15 cellular contexts compared by ENCODE assay signal in genomic region chr9:121887553-121888437, GRCh38.
DNase-seq lines count a peak whose midpoint lies in the region; ATAC-seq and TF ChIP-seq lines count a peak whose summit lies in the region.
"Had no signal": no experiment of that assay in that cellular context is flagged by ENCODE, and none has a peak within 500 bp of the region (broad histone marks: within the 10 kb centered on the region; RNA-seq: fewer than 3 reads in every experiment).

No MANE protein-coding gene starts in this region.

- 60% methylated on average over 13 of the region's 13 CpGs for WGBS in right cardiac atrium

- DNase-seq in Right ventricle myocardium superior (no peak), right cardiac atrium (no peak), left cardiac atrium (no peak), vagina (ENCODE audit: extremely low spot score in 2 of 2) (no peak), HPDE6-E6E7 (ENCODE audit: extremely low spot score) (no peak)
- DNase-seq in activated naive CD8-positive, alpha-beta T cell treated with anti-CD3 and anti-CD28 coated beads, Interleukin-2, amount 50 U/mL, for 24 hours, result no peak
- DNase-seq in stimulated activated naive CD4-positive, alpha-beta T cell treated with Interleukin-2 at 50 U/mL for 16 hours (lab: John Stamatoyannopoulos, UW), result no peak
- DNase-seq: activated CD4-positive, alpha-beta T cell treated with anti-CD3 and anti-CD28 coated beads, Interleukin-2, amount 10 ng/mL, durations not matched to agents 7 days and 5 days; NCI-H1436; NCI-H510A; PC-9 had no signal

- no peaks in the 10 kb centered on the region for H3K27me3 Mint-ChIP-seq in activated naive CD8-positive, alpha-beta T cell treated with anti-CD3 and anti-CD28 coated beads, Interleukin-2, amount 50 U/mL, for 24 hours
- H3K27me3 Mint-ChIP-seq: activated CD4-positive, alpha-beta T cell treated with anti-CD3 and anti-CD28 coated beads, Interleukin-2, amount 10 ng/mL, durations not matched to agents 7 days and 5 days had no signal

- ATAC-seq in Right ventricle myocardium superior (ENCODE audit: poor library complexity), result peak; percentile 15
- no peak for ATAC-seq in right cardiac atrium
- peak; percentile 18 for ATAC-seq in activated naive CD8-positive, alpha-beta T cell treated with anti-CD3 and anti-CD28 coated beads, Interleukin-2, amount 50 U/mL, for 24 hours
- ATAC-seq in left cardiac atrium, result peak; percentile 20 to 77
- no peak for ATAC-seq in activated CD4-positive, CD25-positive, alpha-beta regulatory T cell treated with anti-CD3 and anti-CD28 coated beads, Interleukin-2, amount 50 U/mL, for 24 hours

- H3K4me3 ChIP-seq in right cardiac atrium (ENCODE audit: low read length), result no peak overlapping the region
- H3K4me3 ChIP-seq in vagina, result no peak overlapping the region
- H3K4me3 ChIP-seq: PC-9, tibial nerve had no signal

- H3K4me1 Mint-ChIP-seq in activated naive CD8-positive, alpha-beta T cell treated with anti-CD3 and anti-CD28 coated beads, Interleukin-2, amount 50 U/mL, for 24 hours, result peaks cover 20% of the 10 kb centered on the region

- TF ChIP-seq CTCF in vagina (IDR thresholded peaks at IDR 0.05), result no peak

- no peaks in the 10 kb centered on the region for H3K9me3 Mint-ChIP-seq in activated naive CD8-positive, alpha-beta T cell treated with anti-CD3 and anti-CD28 coated beads, Interleukin-2, amount 50 U/mL, for 24 hours
- H3K9me3 Mint-ChIP-seq: activated CD4-positive, alpha-beta T cell treated with anti-CD3 and anti-CD28 coated beads, Interleukin-2, amount 10 ng/mL, durations not matched to agents 7 days and 5 days; activated T-helper 17 cell treated with anti-CD3 and anti-CD28 coated beads, Interleukin-2, amount 50 U/mL, for 72 hours; T-helper 1 cell treated with Interleukin-12 subunit alpha and Interleukin-12 subunit beta and Interleukin-4 antibody, amounts not matched to agents 30 μg/mL and 1 μg/mL, for 36 hours had no signal

- H3K4me1 ChIP-seq in right cardiac atrium (ENCODE audit: control insufficient read depth, insufficient read depth, low read length), result no peaks in the 10 kb centered on the region
- H3K4me1 ChIP-seq in vagina, result peaks cover 11% of the 10 kb centered on the region

- no peak overlapping the region for H3K4me3 Mint-ChIP-seq in activated naive CD8-positive, alpha-beta T cell treated with anti-CD3 and anti-CD28 coated beads, Interleukin-2, amount 50 U/mL, for 24 hours
- H3K4me3 Mint-ChIP-seq: activated CD4-positive, alpha-beta T cell treated with anti-CD3 and anti-CD28 coated beads, Interleukin-2, amount 10 ng/mL, durations not matched to agents 7 days and 5 days; activated T-helper 17 cell treated with anti-CD3 and anti-CD28 coated beads, Interleukin-2, amount 50 U/mL, for 72 hours; T-helper 1 cell treated with Interleukin-12 subunit alpha and Interleukin-12 subunit beta and Interleukin-4 antibody, amounts not matched to agents 30 μg/mL and 1 μg/mL, for 36 hours had no signal

- no peaks in the 10 kb centered on the region for H3K36me3 ChIP-seq in vagina
- H3K36me3 ChIP-seq: tibial nerve had no signal

- H3K27ac ChIP-seq in right cardiac atrium (ENCODE audit: low read length), result no peak overlapping the region
- H3K27ac ChIP-seq in vagina, result peak overlapping the region; percentile 63
- H3K27ac ChIP-seq: PC-9 had no signal

- no peak for TF ChIP-seq POLR2A in vagina (IDR thresholded peaks at IDR 0.05)

- H3K27me3 ChIP-seq in right cardiac atrium (ENCODE audit: control insufficient read depth, insufficient read depth) (no peaks in the 10 kb centered on the region), vagina (no peaks in the 10 kb centered on the region)
- H3K27me3 ChIP-seq: tibial nerve had no signal

- no peaks in the 10 kb centered on the region for H3K36me3 Mint-ChIP-seq in activated naive CD8-positive, alpha-beta T cell treated with anti-CD3 and anti-CD28 coated beads, Interleukin-2, amount 50 U/mL, for 24 hours (ENCODE audit: low read depth)

- H3K9me3 ChIP-seq in right cardiac atrium (ENCODE audit: control insufficient read depth, low read length) (no peaks in the 10 kb centered on the region), vagina (no peaks in the 10 kb centered on the region)
- H3K9me3 ChIP-seq: tibial nerve had no signal

- intact Hi-C loops in Right ventricle myocardium superior (cut with DNase I), result no loop called here
- intact Hi-C loops in right cardiac atrium (cut with DNase I), result no loop called here
- intact Hi-C loops in left cardiac atrium (cut with DNase I), result no loop called here
- intact Hi-C loops in vagina (cut with DNase I), result no loop called here

- H3K27ac Mint-ChIP-seq in activated naive CD8-positive, alpha-beta T cell treated with anti-CD3 and anti-CD28 coated beads, Interleukin-2, amount 50 U/mL, for 24 hours, result no peak overlapping the region
- H3K27ac Mint-ChIP-seq: activated CD4-positive, alpha-beta T cell treated with anti-CD3 and anti-CD28 coated beads, Interleukin-2, amount 10 ng/mL, durations not matched to agents 7 days and 5 days; activated T-helper 17 cell treated with anti-CD3 and anti-CD28 coated beads, Interleukin-2, amount 50 U/mL, for 72 hours; T-helper 1 cell treated with Interleukin-12 subunit alpha and Interleukin-12 subunit beta and Interleukin-4 antibody, amounts not matched to agents 30 μg/mL and 1 μg/mL, for 36 hours had no signal

Comparison
In these comparisons a context has a peak if more than half of its experiments do, and no peak if none do; other contexts are left out.
1. ATAC-seq: peak in Right ventricle myocardium superior (single experiment), activated naive CD8-positive, alpha-beta T cell treated with anti-CD3 and anti-CD28 coated beads, Interleukin-2, amount 50 U/mL, for 24 hours (single experiment) and left cardiac atrium (2 of 2); none in right cardiac atrium (0 of 2) and activated CD4-positive, CD25-positive, alpha-beta regulatory T cell treated with anti-CD3 and anti-CD28 coated beads, Interleukin-2, amount 50 U/mL, for 24 hours (0 of 2).